ENCODE assay signal across 1 cellular context in the genomic region with DNA sequence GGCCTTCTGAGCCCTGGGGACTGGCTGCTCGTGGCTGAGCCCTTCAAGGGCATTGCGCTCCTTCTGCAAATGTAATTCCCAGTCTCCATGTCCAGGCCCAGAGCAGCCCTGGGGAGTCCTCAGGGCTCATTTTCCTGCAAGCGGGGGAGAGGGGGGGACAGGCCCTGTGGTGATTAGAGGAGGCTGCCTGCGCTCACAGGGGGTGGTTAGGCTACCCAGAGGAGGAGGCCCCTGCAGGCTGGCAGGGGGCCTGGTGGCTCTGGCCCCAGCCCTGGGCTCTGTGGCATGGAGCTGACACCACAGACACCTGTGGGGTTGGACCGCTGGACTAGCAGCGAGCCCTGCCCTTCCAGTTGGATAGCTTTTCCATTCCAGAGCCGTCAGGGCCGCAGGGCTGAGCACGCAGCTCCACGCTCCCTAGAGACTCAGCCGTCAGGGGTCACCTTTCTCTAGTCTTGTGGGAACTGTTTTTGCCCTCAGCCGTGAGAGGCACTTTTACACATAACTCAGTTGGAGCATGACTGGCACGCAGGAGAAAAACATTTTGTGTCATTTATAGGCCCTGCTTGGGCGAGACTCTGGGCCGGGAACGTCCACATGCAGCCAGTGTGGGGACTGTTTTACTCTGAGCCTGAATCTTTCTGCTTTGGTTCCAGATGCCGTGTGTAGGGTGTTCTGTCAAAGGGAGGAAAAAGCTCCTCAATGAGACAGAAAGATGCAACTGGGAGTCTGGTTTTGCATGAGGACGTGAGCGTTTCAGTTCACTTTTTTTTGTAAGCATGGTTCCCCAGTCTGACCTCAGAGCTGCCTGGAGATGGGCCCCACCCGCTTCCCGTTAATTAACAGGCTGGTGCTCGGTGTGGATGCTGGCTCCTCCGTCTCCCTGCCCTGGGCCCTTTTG.
TF ChIP-seq lines count a peak whose summit lies in the region.

No MANE protein-coding gene starts in this region.

TF ChIP-seq in WTC11, 78 proteins besides CTCF, POLR2A, EP300 and RAD21 (continued from another document):
- TF ChIP-seq FOXP4 (CRISPR knock-in tag; IDR thresholded peaks at IDR 0.05) = no peak
- TF ChIP-seq, protein P1, sequence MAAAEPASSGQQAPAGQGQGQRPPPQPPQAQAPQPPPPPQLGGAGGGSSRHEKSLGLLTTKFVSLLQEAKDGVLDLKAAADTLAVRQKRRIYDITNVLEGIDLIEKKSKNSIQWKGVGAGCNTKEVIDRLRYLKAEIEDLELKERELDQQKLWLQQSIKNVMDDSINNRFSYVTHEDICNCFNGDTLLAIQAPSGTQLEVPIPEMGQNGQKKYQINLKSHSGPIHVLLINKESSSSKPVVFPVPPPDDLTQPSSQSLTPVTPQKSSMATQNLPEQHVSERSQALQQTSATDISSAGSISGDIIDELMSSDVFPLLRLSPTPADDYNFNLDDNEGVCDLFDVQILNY (CRISPR knock-in tag; IDR thresholded peaks at IDR 0.05) = no peak
